21 cellular contexts compared by ENCODE assay signal in genomic region chr18:66819235-66819634, GRCh38.
DNase-seq lines count a peak whose midpoint lies in the region; TF ChIP-seq lines count a peak whose summit lies in the region.
"Had no signal": no experiment of that assay in that cellular context is flagged by ENCODE, and none has a peak within 500 bp of the region (broad histone marks: within the 10 kb centered on the region; RNA-seq: fewer than 3 reads in every experiment).

No MANE protein-coding gene starts in this region.

- H3K9me3 Mint-ChIP-seq in activated naive CD8-positive, alpha-beta T cell treated with anti-CD3 and anti-CD28 coated beads for 36 hours, result no peaks in the 10 kb centered on the region
- H3K9me3 Mint-ChIP-seq: dendritic cell treated with granulocyte-macrophage colony-stimulating factor and Interleukin-4, amounts not matched to agents 40 ng/mL and 50 ng/mL, for 4 days had no signal

- peak; percentile 10 for TF ChIP-seq CTCF in GM12864 (IDR thresholded peaks at IDR 0.05; ENCODE audit: low read depth, low read length, missing control alignments)
- TF ChIP-seq CTCF in KMS-11 (conservative IDR thresholded peaks at IDR 0.05; ENCODE audit: low read depth, low read length), result peak; percentile 52
- peak; percentile 46 for TF ChIP-seq CTCF in SK-N-SH (IDR thresholded peaks at IDR 0.05)
- peak; percentile 14 for TF ChIP-seq CTCF in kidney epithelial cell (IDR thresholded peaks at IDR 0.05; ENCODE audit: insufficient read depth, low read length, poor library complexity, severe bottlenecking)

- no peaks in the 10 kb centered on the region for H3K36me3 ChIP-seq in KMS-11 (ENCODE audit: insufficient read depth)
- no peaks in the 10 kb centered on the region for H3K36me3 ChIP-seq in SK-N-SH (replicated peaks in 1 of 2; ENCODE audit: control insufficient read depth in 1 of 2, insufficient read depth in 2 of 2, low read length in 1 of 2)
- H3K36me3 ChIP-seq in kidney epithelial cell (ENCODE audit: control insufficient read depth, insufficient read depth, low read length), result no peaks in the 10 kb centered on the region
- H3K36me3 ChIP-seq: ovary, suprapubic skin had no signal

- no peak overlapping the region for H3K4me3 ChIP-seq in GM12864 (ENCODE audit: low read depth, low read length)
- no peak overlapping the region for H3K4me3 ChIP-seq in KMS-11 (IDR thresholded peaks at IDR 0.05; ENCODE audit: insufficient read depth, low read depth, low read length)
- H3K4me3 ChIP-seq in SK-N-SH (ENCODE audit: low read depth in 2 of 2, low read length in 1 of 2), result no peak overlapping the region
- H3K4me3 ChIP-seq in kidney epithelial cell (ENCODE audit: low read depth, low read length), result no peak overlapping the region
- H3K4me3 ChIP-seq: body of pancreas, ovary, SK-N-MC, skin epidermis, suprapubic skin had no signal

- H3F3A ChIP-seq in SK-N-SH (replicated peaks; ENCODE audit: insufficient read depth), result no peaks in the 10 kb centered on the region

- H3K9me2 ChIP-seq in SK-N-SH, result no peaks in the 10 kb centered on the region

- no peaks in the 10 kb centered on the region for H3K36me3 Mint-ChIP-seq in activated naive CD8-positive, alpha-beta T cell treated with anti-CD3 and anti-CD28 coated beads for 36 hours

- no peaks in the 10 kb centered on the region for H3K4me1 ChIP-seq in KMS-11 (ENCODE audit: low read depth, poor library complexity, severe bottlenecking)
- H3K4me1 ChIP-seq in SK-N-SH (ENCODE audit: control insufficient read depth in 1 of 2, insufficient read depth in 2 of 2, low read depth in 1 of 2, low read length in 1 of 2), result no peaks in the 10 kb centered on the region
- H3K4me1 ChIP-seq: body of pancreas, suprapubic skin had no signal

- H3K9ac ChIP-seq in KMS-11, result no peak overlapping the region
- H3K9ac ChIP-seq in SK-N-SH, result no peak overlapping the region

- no peak overlapping the region for H3K4me3 Mint-ChIP-seq in activated naive CD8-positive, alpha-beta T cell treated with anti-CD3 and anti-CD28 coated beads for 36 hours
- H3K4me3 Mint-ChIP-seq: dendritic cell treated with granulocyte-macrophage colony-stimulating factor and Interleukin-4, amounts not matched to agents 40 ng/mL and 50 ng/mL, for 4 days had no signal

- CTCF ChIA-PET in SK-N-SH (lab: Yijun Ruan, JAX), result interaction anchor here (0.6 to 1.2 kb wide), 4 partner anchors 11 to 28 kb away, joined by 3 to 5 read pairs (median 3); no protein-coding TSS in a partner anchor

- no peak for DNase-seq in GM12864 (ENCODE audit: low read depth)
- no peak for DNase-seq in SK-N-SH
- DNase-seq in kidney epithelial cell (ENCODE audit: low read depth), result no peak
- no peak for DNase-seq in NCI-H2029 treated with DMSO at 0.1 percent for 48 hours (lab: John Stamatoyannopoulos, UW)
- DNase-seq in kidney tubule cell (ENCODE audit: low spot score), result no peak
- DNase-seq in NCI-H146 (lab: John Stamatoyannopoulos, UW), result no peak
- DNase-seq in activated naive CD8-positive, alpha-beta T cell treated with anti-CD3 and anti-CD28 coated beads for 36 hours, result no peak
- DNase-seq: activated CD4-positive, alpha-beta T cell treated with anti-CD3 and anti-CD28 coated beads for 48 hours; activated CD8-positive, alpha-beta memory T cell treated with anti-CD3 and anti-CD28 coated beads, Interleukin-2, amount 50 U/mL, for 4 hours; activated gamma-delta T cell treated with Interleukin-2 at 50 U/mL for 16 hours; body of pancreas; COR-L47; NCI-H1694; ovary; stimulated activated CD4-positive, alpha-beta T cell treated with anti-CD3 and anti-CD28 coated beads, Interleukin-4, amount 100 ng/mL, for 4 hours; stimulated activated CD8-positive, alpha-beta memory T cell treated with anti-CD3 and anti-CD28 coated beads, Interleukin-4, amount 100 ng/mL, for 48 hours had no signal

- TF ChIP-seq EP300 in SK-N-SH (IDR thresholded peaks at IDR 0.05; ENCODE audit: borderline replicate concordance in 1 of 2, low read depth in 1 of 2, low read length in 1 of 2), result no peak

- no peaks in the 10 kb centered on the region for H4K20me1 ChIP-seq in KMS-11 (ENCODE audit: insufficient read depth)
- no peaks in the 10 kb centered on the region for H4K20me1 ChIP-seq in SK-N-SH (ENCODE audit: insufficient read depth)

- H3K27me3 ChIP-seq in KMS-11 (ENCODE audit: insufficient read depth, low read depth), result no peaks in the 10 kb centered on the region
- H3K27me3 ChIP-seq in SK-N-SH (ENCODE audit: insufficient read depth), result no peaks in the 10 kb centered on the region
- H3K27me3 ChIP-seq in kidney epithelial cell (ENCODE audit: control insufficient read depth, insufficient read depth, low read length), result no peaks in the 10 kb centered on the region
- H3K27me3 ChIP-seq: body of pancreas, ovary, suprapubic skin had no signal

- no peak overlapping the region for H3K27ac ChIP-seq in KMS-11
- no peak overlapping the region for H3K27ac ChIP-seq in SK-N-SH (ENCODE audit: low read depth in 2 of 2, low read length in 1 of 2)
- H3K27ac ChIP-seq: body of pancreas, ovary, SK-N-MC, skin epidermis, suprapubic skin had no signal

- TF ChIP-seq RAD21 in SK-N-SH (IDR thresholded peaks at IDR 0.05; ENCODE audit: low read length), result no peak

- H2AFZ ChIP-seq in KMS-11 (ENCODE audit: low read depth) (no peak overlapping the region), SK-N-SH (ENCODE audit: low read depth) (no peak overlapping the region)

- no peak overlapping the region for H3K27ac Mint-ChIP-seq in activated naive CD8-positive, alpha-beta T cell treated with anti-CD3 and anti-CD28 coated beads for 36 hours
- H3K27ac Mint-ChIP-seq: dendritic cell treated with granulocyte-macrophage colony-stimulating factor and Interleukin-4, amounts not matched to agents 40 ng/mL and 50 ng/mL, for 4 days had no signal

- H3K4me2 ChIP-seq in KMS-11 (no peak overlapping the region), SK-N-SH (no peak overlapping the region)

- H3K4me1 Mint-ChIP-seq in activated naive CD8-positive, alpha-beta T cell treated with anti-CD3 and anti-CD28 coated beads for 36 hours, result no peaks in the 10 kb centered on the region

- 38% methylated on average over 1 of the region's 1 CpG for WGBS in SK-N-SH (ENCODE audit: low lambda C conversion rate)

- H3K9me3 ChIP-seq in SK-N-SH, result no peaks in the 10 kb centered on the region
- H3K9me3 ChIP-seq: body of pancreas, ovary, suprapubic skin had no signal

- no peaks in the 10 kb centered on the region for H3K27me3 Mint-ChIP-seq in activated naive CD8-positive, alpha-beta T cell treated with anti-CD3 and anti-CD28 coated beads for 36 hours
- H3K27me3 Mint-ChIP-seq: dendritic cell treated with granulocyte-macrophage colony-stimulating factor and Interleukin-4, amounts not matched to agents 40 ng/mL and 50 ng/mL, for 4 days had no signal

- H3K79me2 ChIP-seq in KMS-11 (ENCODE audit: insufficient read depth, low read depth), result no peaks in the 10 kb centered on the region
- no peaks in the 10 kb centered on the region for H3K79me2 ChIP-seq in SK-N-SH (ENCODE audit: insufficient read depth)

- POLR2A ChIA-PET in SK-N-SH (lab: Yijun Ruan, JAX), result no interaction called here

TF ChIP-seq in SK-N-SH, 30 proteins besides CTCF, POLR2A, EP300 and RAD21:
- no peak for TF ChIP-seq GATA2 (CRISPR knock-in tag; IDR thresholded peaks at IDR 0.05)
- no peak for TF ChIP-seq IRF3 (IDR thresholded peaks at IDR 0.05; ENCODE audit: low read depth, low read length)
- no peak for TF ChIP-seq RXRA (IDR thresholded peaks at IDR 0.05; ENCODE audit: borderline replicate concordance, low read depth)
